In the genomic region with DNA sequence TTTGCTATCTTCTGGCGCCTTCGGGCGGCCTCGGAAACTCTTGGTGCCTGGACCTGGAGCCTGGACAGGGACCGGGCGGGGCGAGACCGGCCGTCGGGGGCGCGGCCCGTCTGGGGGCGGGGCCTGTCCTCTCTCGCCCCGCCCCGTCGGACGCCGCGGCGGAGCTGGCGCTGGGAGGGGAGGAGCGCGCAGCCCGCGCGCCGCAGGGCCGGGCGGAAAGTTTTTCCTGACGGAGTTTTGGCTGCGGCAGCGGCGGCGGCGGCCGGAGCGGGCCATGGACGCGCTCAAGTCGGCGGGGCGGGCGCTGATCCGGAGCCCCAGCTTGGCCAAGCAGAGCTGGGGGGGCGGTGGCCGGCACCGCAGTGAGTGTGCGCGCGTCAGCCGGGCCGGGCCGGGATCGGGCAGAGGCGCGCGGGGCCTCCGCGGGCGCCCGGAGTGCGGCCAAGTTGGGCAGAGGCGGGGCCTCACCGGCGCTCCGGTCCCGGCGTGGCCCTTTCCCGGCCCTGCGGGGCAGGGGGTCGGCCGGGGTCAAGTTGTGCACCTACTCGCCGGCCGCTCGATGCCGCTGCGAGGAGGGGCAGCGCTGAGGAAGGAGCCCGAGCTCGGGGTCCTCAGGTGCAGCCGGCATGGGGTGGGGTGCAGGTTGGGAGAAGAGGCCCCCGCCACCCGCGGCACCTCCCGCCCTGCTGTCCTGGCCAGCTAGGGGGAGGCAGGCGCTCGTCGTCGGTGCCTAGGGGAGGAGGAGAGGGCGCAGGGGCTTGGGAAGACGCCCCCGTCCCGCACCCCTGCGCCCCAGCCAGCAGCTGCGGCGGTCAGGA, we compare ENCODE assay signal across 8 cellular contexts. TPM values are rescaled to one million over a fixed set of nuclear protein-coding genes. Genes with fewer than 3 reads are reported as not detected.
DNase-seq lines count a peak whose midpoint lies in the region; ATAC-seq and TF ChIP-seq lines count a peak whose summit lies in the region.

A gene with protein sequence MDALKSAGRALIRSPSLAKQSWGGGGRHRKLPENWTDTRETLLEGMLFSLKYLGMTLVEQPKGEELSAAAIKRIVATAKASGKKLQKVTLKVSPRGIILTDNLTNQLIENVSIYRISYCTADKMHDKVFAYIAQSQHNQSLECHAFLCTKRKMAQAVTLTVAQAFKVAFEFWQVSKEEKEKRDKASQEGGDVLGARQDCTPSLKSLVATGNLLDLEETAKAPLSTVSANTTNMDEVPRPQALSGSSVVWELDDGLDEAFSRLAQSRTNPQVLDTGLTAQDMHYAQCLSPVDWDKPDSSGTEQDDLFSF (plus strand): TSS at position 182 of the 818 bp plus-strand sequence. CDS start 93 bp downstream, at position 275.

- POLR2A ChIA-PET in AG04449 (lab: Yijun Ruan, JAX), result interaction anchor here (0.5 to 0.7 kb wide), 3 partner anchors 11 to 102 kb away, joined by 3 to 4 read pairs (median 3); no protein-coding TSS in a partner anchor

- CTCF ChIA-PET in AG04449 (lab: Yijun Ruan, JAX), result interaction anchor here (1.0 to 1.5 kb wide), 4 partner anchors 10 to 66 kb away, joined by 3 to 5 read pairs (median 4); no protein-coding TSS in a partner anchor

- H3K27ac Mint-ChIP-seq in natural killer cell, result peak within 1 kb of the TSS in 1 of 2 donors; percentile 57
- peak within 1 kb of the TSS; percentile 69 to 95 for H3K27ac Mint-ChIP-seq in stimulated activated naive CD8-positive, alpha-beta T cell treated with anti-CD3 and anti-CD28 coated beads, Interleukin-15, amount 100 ng/mL, for 72 hours

- H3K9me3 Mint-ChIP-seq in natural killer cell, result no peaks in the 10 kb centered on the region
- H3K9me3 Mint-ChIP-seq in stimulated activated naive CD8-positive, alpha-beta T cell treated with anti-CD3 and anti-CD28 coated beads, Interleukin-15, amount 100 ng/mL, for 72 hours, result no peaks in the 10 kb centered on the region

- intact Hi-C loops in natural killer cell (cut with micrococcal nuclease), result loop anchor here (10.0 kb wide), 1 partner anchor 231 kb away; no protein-coding TSS in a partner anchor

- no peak for DNase-seq in AG04449 (ENCODE audit: low read depth, low spot score)
- DNase-seq in RKO (ENCODE audit: low spot score), result peak; percentile 77
- DNase-seq in activated effector memory CD4-positive, alpha-beta T cell treated with anti-CD3 and anti-CD28 coated beads, Interleukin-2, amount 50 U/mL, for 16 hours, result peak; percentile 88
- DNase-seq in fibroblast of villous mesenchyme (ENCODE audit: low read depth), result peak; percentile 71
- DNase-seq in natural killer cell, result peak; percentile 60
- peak; percentile 60 to 72 for DNase-seq in stimulated activated naive CD8-positive, alpha-beta T cell treated with anti-CD3 and anti-CD28 coated beads, Interleukin-15, amount 100 ng/mL, for 72 hours

- ATAC-seq in GM18867 (IDR thresholded peaks at IDR 0.05; ENCODE audit: unreplicated experiment), result peak; percentile 90
- ATAC-seq in HG03135 (IDR thresholded peaks at IDR 0.05; ENCODE audit: unreplicated experiment), result peak; percentile 71
- peak; percentile 89 to 96 (median 94) for ATAC-seq in natural killer cell
- peak; percentile 85 for ATAC-seq in stimulated activated naive CD8-positive, alpha-beta T cell treated with anti-CD3 and anti-CD28 coated beads, Interleukin-15, amount 100 ng/mL, for 72 hours

- H3K4me1 Mint-ChIP-seq in natural killer cell, result peaks cover 6 to 24% of the 10 kb centered on the region in 2 donors
- peaks cover 47% of the 10 kb centered on the region for H3K4me1 Mint-ChIP-seq in stimulated activated naive CD8-positive, alpha-beta T cell treated with anti-CD3 and anti-CD28 coated beads, Interleukin-15, amount 100 ng/mL, for 72 hours

- TF ChIP-seq CTCF in AG04449 (IDR thresholded peaks at IDR 0.05; ENCODE audit: insufficient read depth, low read length, missing control alignments), result no peak
- TF ChIP-seq CTCF in fibroblast of villous mesenchyme (IDR thresholded peaks at IDR 0.05; ENCODE audit: insufficient read depth, low read depth, low read length), result no peak
- no peak for TF ChIP-seq CTCF in natural killer cell (IDR thresholded peaks at IDR 0.05)

- H3K4me3 ChIP-seq in AG04449 (ENCODE audit: low read depth, low read length) (peak within 1 kb of the TSS; percentile 75), fibroblast of villous mesenchyme (ENCODE audit: low read depth, low read length) (peak within 1 kb of the TSS; percentile 81)

- H3K4me3 Mint-ChIP-seq in natural killer cell, result peak within 1 kb of the TSS; percentile 86
- peak within 1 kb of the TSS; percentile 78 to 95 for H3K4me3 Mint-ChIP-seq in stimulated activated naive CD8-positive, alpha-beta T cell treated with anti-CD3 and anti-CD28 coated beads, Interleukin-15, amount 100 ng/mL, for 72 hours

- H3K27me3 Mint-ChIP-seq in natural killer cell (ENCODE audit: low read depth in 2 of 2), result no peaks in the 10 kb centered on the region
- no peaks in the 10 kb centered on the region for H3K27me3 Mint-ChIP-seq in stimulated activated naive CD8-positive, alpha-beta T cell treated with anti-CD3 and anti-CD28 coated beads, Interleukin-15, amount 100 ng/mL, for 72 hours

- no peaks in the 10 kb centered on the region for H3K36me3 Mint-ChIP-seq in natural killer cell

RNA-seq across cellular contexts. Expression of the gene that starts here (rescaled TPM):
- total RNA-seq in fibroblast of villous mesenchyme, result 18.4 and 24.6 TPM in 2 replicates
- total RNA-seq in natural killer cell, result 10 to 100 TPM; 25.2 to 34.0 (median 27.4) TPM
